Comparison of ENCODE assay signal across 24 cellular contexts in the genomic region with DNA sequence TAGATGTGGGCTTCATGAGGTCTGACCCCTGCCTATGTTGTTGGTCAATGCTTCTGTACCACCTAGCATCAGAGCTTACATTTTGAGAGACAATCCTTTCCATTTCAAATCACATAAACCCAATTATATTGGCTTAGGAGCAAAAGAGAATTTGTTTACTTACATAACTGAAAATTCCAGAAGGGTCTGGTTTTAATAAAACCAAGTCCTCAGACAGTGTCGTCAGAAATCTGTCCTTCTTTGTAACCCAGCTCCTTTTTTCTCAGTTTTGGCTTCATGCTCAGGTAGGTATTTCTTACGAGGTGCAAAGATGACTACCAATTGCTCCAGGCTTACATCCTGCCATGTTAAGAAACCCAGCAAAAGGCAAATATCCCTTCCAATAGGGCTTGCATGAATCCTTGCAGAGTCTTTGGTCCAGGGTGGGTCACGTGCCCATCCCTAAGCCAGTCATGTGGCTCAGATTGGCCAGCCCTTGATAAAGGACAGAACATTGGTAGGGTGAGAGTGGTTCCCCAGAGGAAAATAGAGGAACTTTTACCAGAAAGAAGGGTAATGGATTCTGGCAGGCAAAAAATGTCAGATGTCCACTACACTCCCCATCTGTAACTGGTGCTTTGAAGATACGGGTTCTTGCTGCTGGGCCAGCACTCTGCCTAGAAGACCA.
"Had no signal": no experiment of that assay in that cellular context is flagged by ENCODE, and none has a peak within 500 bp of the region (broad histone marks: within the 10 kb centered on the region; RNA-seq: fewer than 3 reads in every experiment).

No MANE protein-coding gene starts in this region.

- H3K9me3 ChIP-seq: esophagus squamous epithelium, heart right ventricle, lower lobe of right lung, sigmoid colon, stomach, suprapubic skin, upper lobe of right lung had no signal

- H3K27ac ChIP-seq: lower lobe of right lung, upper lobe of right lung, WERI-Rb-1 had no signal

- H3K36me3 ChIP-seq: esophagus squamous epithelium, heart right ventricle, lower lobe of right lung, sigmoid colon, stomach, suprapubic skin, upper lobe of right lung, WERI-Rb-1 had no signal

- H3K4me2 ChIP-seq: smooth muscle cell had no signal

- H3K4me3 ChIP-seq: esophagus squamous epithelium, heart right ventricle, lower lobe of right lung, sigmoid colon, smooth muscle cell, stomach, suprapubic skin, upper lobe of right lung had no signal

- DNase-seq: activated CD4-positive, alpha-beta T cell treated with anti-CD3 and anti-CD28 coated beads, Interleukin-2, amount 10 ng/mL, durations not matched to agents 7 days and 5 days; activated CD4-positive, CD25-positive, alpha-beta regulatory T cell treated with anti-CD3 and anti-CD28 coated beads, Interleukin-2, amount 50 U/mL, for 72 hours; activated CD8-positive, alpha-beta memory T cell treated with anti-CD3 and anti-CD28 coated beads, Interleukin-2, amount 10 ng/mL, durations not matched to agents 7 days and 5 days; activated CD8-positive, alpha-beta T cell treated with anti-CD3 and anti-CD28 coated beads for 36 hours; activated effector memory CD4-positive, alpha-beta T cell treated with anti-CD3 and anti-CD28 coated beads, Interleukin-2, amount 50 U/mL, for 16 hours; activated naive CD4-positive, alpha-beta T cell treated with anti-CD3 and anti-CD28 coated beads, Interleukin-2, amount 10 ng/mL, durations not matched to agents 7 days and 5 days; activated T-cell treated with anti-CD3 and anti-CD28 coated beads for 4 hours; aorta; caudate nucleus; effector memory CD4-positive, alpha-beta T cell; esophagus squamous epithelium; foreskin fibroblast; heart right ventricle; kidney; lower lobe of right lung; naive thymus-derived CD4-positive, alpha-beta T cell; occipital lobe; sigmoid colon; stimulated activated CD4-positive, alpha-beta T cell treated with anti-CD3 and anti-CD28 coated beads, Interleukin-15, amount 100 ng/mL, for 24 hours; stomach; upper lobe of right lung; WERI-Rb-1 had no signal

- H3K27me3 ChIP-seq: esophagus squamous epithelium, heart right ventricle, sigmoid colon, stomach, suprapubic skin, upper lobe of right lung had no signal
